Comparison of ENCODE assay signal across 10 cellular contexts in genomic region chr18:328928-329327, GRCh38.
"Had no signal": no experiment of that assay in that cellular context is flagged by ENCODE, and none has a peak within 500 bp of the region (broad histone marks: within the 10 kb centered on the region; RNA-seq: fewer than 3 reads in every experiment).

No MANE protein-coding gene starts in this region.

- DNase-seq: H9, HCEC 1CT, HFFc6, IMR-90, KBM-7 had no signal

- ATAC-seq: GM23338 had no signal

- H3K4me3 ChIP-seq: GM23338 had no signal

- H3K9me3 Mint-ChIP-seq: GM23338, H9, HFFc6 had no signal

- H3K27ac ChIP-seq: HL-60, KMS-11 had no signal

- H2AFZ ChIP-seq: GM23338 had no signal

- H3K4me1 Mint-ChIP-seq: GM23338 had no signal

- FAIRE-seq: H1, H54 had no signal

- H3K4me3 Mint-ChIP-seq: GM23338, H9, HFFc6 had no signal

- H3K4me2 ChIP-seq: GM23338, KMS-11 had no signal

- H3K9ac ChIP-seq: KMS-11 had no signal

- H3K27ac Mint-ChIP-seq: GM23338, H9, HFFc6 had no signal
